ENCODE assay signal across 1 cellular context in genomic region chr11:1347411-1347999, GRCh38. TPM values are rescaled to one million over a fixed set of nuclear protein-coding genes. Genes with fewer than 3 reads are reported as not detected.
"Had no signal": no experiment of that assay in that cellular context is flagged by ENCODE, and none has a peak within 500 bp of the region (broad histone marks: within the 10 kb centered on the region; RNA-seq: fewer than 3 reads in every experiment).

No MANE protein-coding gene starts in this region.

RNA-seq across cellular contexts. Expression of gene BRSK2, which starts 42.2 kb away (rescaled TPM):
- polyA plus RNA-seq: naive thymus-derived CD8-positive, alpha-beta T cell had no signal
